ENCODE assay signal across 20 cellular contexts in genomic region chr5:169219351-169219750, GRCh38.
DNase-seq lines count a peak whose midpoint lies in the region; ATAC-seq and TF ChIP-seq lines count a peak whose summit lies in the region.
"Had no signal": no experiment of that assay in that cellular context is flagged by ENCODE, and none has a peak within 500 bp of the region (broad histone marks: within the 10 kb centered on the region; RNA-seq: fewer than 3 reads in every experiment).

No MANE protein-coding gene starts in this region.

- H3K4me3 Mint-ChIP-seq in central memory CD8-positive, alpha-beta T cell: peak overlapping the region; percentile 41
- no peak overlapping the region for H3K4me3 Mint-ChIP-seq in mesothelial cell of epicardium
- peak overlapping the region; percentile 66 for H3K4me3 Mint-ChIP-seq in type B pancreatic cell
- no peak overlapping the region for H3K4me3 Mint-ChIP-seq in osteocyte (ENCODE audit: unreplicated experiment)
- H3K4me3 Mint-ChIP-seq in activated T-helper 2 cell treated with anti-CD3 and anti-CD28 coated beads, Interferon-gamma antibody, Interleukin-2, Interleukin-4, amounts not matched to agents 10 μg/mL and 5 μg/mL and 100 μg/mL, durations not matched to agents 14 hours and 24 hours and 36 hours (ENCODE audit: low read depth): no peak overlapping the region
- H3K4me3 Mint-ChIP-seq: CD14-positive monocyte; CD8-positive, alpha-beta memory T cell had no signal

- ATAC-seq in central memory CD8-positive, alpha-beta T cell (replicated peaks; ENCODE audit: extremely low read depth, poor library complexity, severe bottlenecking): no peak
- ATAC-seq in GM19035 (IDR thresholded peaks at IDR 0.05; ENCODE audit: unreplicated experiment): no peak
- ATAC-seq: HCT116 had no signal

- peak overlapping the region; percentile 41 for H3K27ac Mint-ChIP-seq in central memory CD8-positive, alpha-beta T cell (ENCODE audit: low read depth)
- H3K27ac Mint-ChIP-seq in mesothelial cell of epicardium (peak overlapping the region; percentile 37), type B pancreatic cell (peak overlapping the region; percentile 63), osteocyte (ENCODE audit: unreplicated experiment) (no peak overlapping the region)
- no peak overlapping the region for H3K27ac Mint-ChIP-seq in activated T-helper 2 cell treated with anti-CD3 and anti-CD28 coated beads, Interferon-gamma antibody, Interleukin-2, Interleukin-4, amounts not matched to agents 10 μg/mL and 5 μg/mL and 100 μg/mL, durations not matched to agents 14 hours and 24 hours and 36 hours
- H3K27ac Mint-ChIP-seq: CD14-positive monocyte had no signal

- H3K36me3 Mint-ChIP-seq in central memory CD8-positive, alpha-beta T cell (ENCODE audit: insufficient read depth): no peaks in the 10 kb centered on the region
- H3K36me3 Mint-ChIP-seq in mesothelial cell of epicardium: peaks cover 2% of the 10 kb centered on the region
- H3K36me3 Mint-ChIP-seq in type B pancreatic cell: peaks cover 3% of the 10 kb centered on the region
- H3K36me3 Mint-ChIP-seq in osteocyte (ENCODE audit: unreplicated experiment): no peaks in the 10 kb centered on the region
- no peaks in the 10 kb centered on the region for H3K36me3 Mint-ChIP-seq in activated T-helper 2 cell treated with anti-CD3 and anti-CD28 coated beads, Interferon-gamma antibody, Interleukin-2, Interleukin-4, amounts not matched to agents 10 μg/mL and 5 μg/mL and 100 μg/mL, durations not matched to agents 14 hours and 24 hours and 36 hours (ENCODE audit: low read depth)
- H3K36me3 Mint-ChIP-seq: CD14-positive monocyte; CD8-positive, alpha-beta memory T cell had no signal

- H3K27me3 Mint-ChIP-seq in central memory CD8-positive, alpha-beta T cell: peaks cover 13% of the 10 kb centered on the region
- H3K27me3 Mint-ChIP-seq in mesothelial cell of epicardium (ENCODE audit: low read depth): peaks cover 11% of the 10 kb centered on the region
- peaks cover 11% of the 10 kb centered on the region for H3K27me3 Mint-ChIP-seq in type B pancreatic cell
- no peaks in the 10 kb centered on the region for H3K27me3 Mint-ChIP-seq in osteocyte (ENCODE audit: unreplicated experiment)
- no peaks in the 10 kb centered on the region for H3K27me3 Mint-ChIP-seq in activated T-helper 2 cell treated with anti-CD3 and anti-CD28 coated beads, Interferon-gamma antibody, Interleukin-2, Interleukin-4, amounts not matched to agents 10 μg/mL and 5 μg/mL and 100 μg/mL, durations not matched to agents 14 hours and 24 hours and 36 hours (ENCODE audit: low read depth)

- no peak for TF ChIP-seq CTCF in C4-2B (conservative IDR thresholded peaks at IDR 0.05)
- TF ChIP-seq CTCF in mesothelial cell of epicardium (IDR thresholded peaks at IDR 0.05; ENCODE audit: unreplicated experiment): no peak
- no peak for TF ChIP-seq CTCF in type B pancreatic cell (conservative IDR thresholded peaks at IDR 0.05)
- TF ChIP-seq CTCF in osteocyte (IDR thresholded peaks at IDR 0.05): no peak

- peak overlapping the region; percentile 34 for H3K27ac ChIP-seq in C4-2B
- H3K27ac ChIP-seq: RWPE1 had no signal

- no peak for DNase-seq in central memory CD8-positive, alpha-beta T cell (ENCODE audit: low spot score in 2 of 2)
- DNase-seq in mesothelial cell of epicardium (ENCODE audit: low spot score in 2 of 2, unreplicated experiment in 2 of 2) (no peak), type B pancreatic cell (ENCODE audit: extremely low spot score, unreplicated experiment) (no peak), osteocyte (ENCODE audit: extremely low spot score, unreplicated experiment) (no peak)
- no peak for DNase-seq in activated T-helper 2 cell treated with anti-CD3 and anti-CD28 coated beads, Interferon-gamma antibody, Interleukin-2, Interleukin-4, amounts not matched to agents 10 μg/mL and 5 μg/mL and 100 μg/mL, durations not matched to agents 14 hours and 24 hours and 36 hours (ENCODE audit: low spot score)
- DNase-seq: Calu3; CD8-positive, alpha-beta memory T cell; GF-D8; NCI-H1048; NCI-H1417; NCI-H1694; NCI-H2029 treated with DMSO at 0.1 percent for 48 hours; NCI-H510A; NCI-H69; SHP77 had no signal

- H3K9me3 Mint-ChIP-seq in central memory CD8-positive, alpha-beta T cell: peaks cover 4% of the 10 kb centered on the region
- H3K9me3 Mint-ChIP-seq in mesothelial cell of epicardium: no peaks in the 10 kb centered on the region
- H3K9me3 Mint-ChIP-seq in type B pancreatic cell: peaks cover 3% of the 10 kb centered on the region
- no peaks in the 10 kb centered on the region for H3K9me3 Mint-ChIP-seq in osteocyte (ENCODE audit: unreplicated experiment)
- no peaks in the 10 kb centered on the region for H3K9me3 Mint-ChIP-seq in activated T-helper 2 cell treated with anti-CD3 and anti-CD28 coated beads, Interferon-gamma antibody, Interleukin-2, Interleukin-4, amounts not matched to agents 10 μg/mL and 5 μg/mL and 100 μg/mL, durations not matched to agents 14 hours and 24 hours and 36 hours

- intact Hi-C loops in activated T-helper 2 cell treated with anti-CD3 and anti-CD28 coated beads, Interferon-gamma antibody, Interleukin-2, Interleukin-4, amounts not matched to agents 10 μg/mL and 5 μg/mL and 100 μg/mL, durations not matched to agents 14 hours and 24 hours and 36 hours (cut with micrococcal nuclease): no loop called here

- H3K4me1 Mint-ChIP-seq in central memory CD8-positive, alpha-beta T cell: peaks cover 11% of the 10 kb centered on the region
- H3K4me1 Mint-ChIP-seq in mesothelial cell of epicardium (peaks cover 61% of the 10 kb centered on the region), type B pancreatic cell (ENCODE audit: unreplicated experiment) (peaks cover 55% of the 10 kb centered on the region), osteocyte (ENCODE audit: unreplicated experiment) (peaks cover 48% of the 10 kb centered on the region)
- no peaks in the 10 kb centered on the region for H3K4me1 Mint-ChIP-seq in activated T-helper 2 cell treated with anti-CD3 and anti-CD28 coated beads, Interferon-gamma antibody, Interleukin-2, Interleukin-4, amounts not matched to agents 10 μg/mL and 5 μg/mL and 100 μg/mL, durations not matched to agents 14 hours and 24 hours and 36 hours (ENCODE audit: low read depth)
- H3K4me1 Mint-ChIP-seq: CD14-positive monocyte; CD8-positive, alpha-beta memory T cell had no signal

Comparison
In these comparisons a context has a peak if more than half of its experiments do, and no peak if none do; other contexts are left out.
1. H3K27ac Mint-ChIP-seq: peak in central memory CD8-positive, alpha-beta T cell (single experiment), mesothelial cell of epicardium (single experiment) and type B pancreatic cell (single experiment); none in osteocyte (single experiment) and activated T-helper 2 cell treated with anti-CD3 and anti-CD28 coated beads, Interferon-gamma antibody, Interleukin-2, Interleukin-4, amounts not matched to agents 10 μg/mL and 5 μg/mL and 100 μg/mL, durations not matched to agents 14 hours and 24 hours and 36 hours (single experiment).
2. H3K4me3 Mint-ChIP-seq: peak in central memory CD8-positive, alpha-beta T cell (single experiment) and type B pancreatic cell (single experiment); none in mesothelial cell of epicardium (single experiment), osteocyte (single experiment) and activated T-helper 2 cell treated with anti-CD3 and anti-CD28 coated beads, Interferon-gamma antibody, Interleukin-2, Interleukin-4, amounts not matched to agents 10 μg/mL and 5 μg/mL and 100 μg/mL, durations not matched to agents 14 hours and 24 hours and 36 hours (single experiment).